ENCODE assay signal across 1 cellular context in the genomic region with DNA sequence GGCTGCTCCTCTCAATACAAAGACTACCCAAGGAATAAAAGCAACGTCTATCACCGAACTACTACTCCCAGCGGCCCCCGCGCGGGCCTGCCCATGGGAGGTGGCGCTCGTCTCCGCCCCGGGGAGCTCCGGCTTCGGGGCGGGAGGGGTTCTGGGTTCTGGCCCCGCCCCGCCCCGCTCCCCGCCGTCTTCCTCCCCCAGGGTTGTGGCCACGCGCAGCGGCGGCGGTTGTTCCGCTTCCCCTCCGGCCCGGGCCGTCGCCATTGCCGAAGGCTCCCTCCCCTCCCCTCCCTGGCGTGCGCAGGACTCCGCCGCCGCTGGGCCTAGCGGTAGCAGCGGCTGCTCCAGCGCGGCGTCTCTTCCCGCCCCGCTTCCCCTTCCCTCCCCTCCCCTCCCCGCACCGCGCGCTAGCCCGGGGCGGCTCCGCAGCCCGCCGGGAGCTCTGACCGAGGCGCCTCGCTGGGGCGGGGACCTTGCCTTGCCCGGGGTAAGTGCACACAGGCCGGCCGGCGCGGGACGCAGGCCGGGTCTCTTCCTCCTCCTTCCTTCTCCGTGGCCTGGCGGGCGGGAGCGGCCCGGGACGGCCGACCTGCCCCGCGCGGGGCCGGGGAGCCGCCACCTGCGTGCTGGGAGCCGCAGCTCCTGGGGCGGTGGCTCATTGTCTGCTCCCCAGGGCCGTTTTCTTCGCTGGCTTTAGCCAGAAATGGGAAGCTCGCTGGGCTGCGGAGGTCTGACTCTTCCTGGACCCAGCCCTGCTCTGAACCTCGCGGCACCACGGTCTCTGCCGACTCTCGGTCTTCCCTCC.
TF ChIP-seq lines count a peak whose summit lies in the region.

Gene PAK2 (plus strand): TSS at position 187 of the 805 bp plus-strand sequence. CDS start 42,790 bp downstream, outside the sequence.

TF ChIP-seq in HCT116, 20 proteins besides CTCF, POLR2A, EP300 and RAD21 (continued from another document):
- no peak for TF ChIP-seq ZBTB33 (IDR thresholded peaks at IDR 0.05; ENCODE audit: extremely low read depth, insufficient replicate concordance, low read length)
- TF ChIP-seq ZFX (IDR thresholded peaks at IDR 0.05): peak; percentile 91
- TF ChIP-seq EZH2phosphoT487 (IDR thresholded peaks at IDR 0.05; ENCODE audit: borderline replicate concordance): no peak
- no peak for TF ChIP-seq SRF (IDR thresholded peaks at IDR 0.05; ENCODE audit: low read depth)
- no peak for TF ChIP-seq TCF7L2 (IDR thresholded peaks at IDR 0.05; ENCODE audit: borderline replicate concordance, extremely low read depth, insufficient read depth, insufficient read length)
- no peak for TF ChIP-seq ZNF274 (IDR thresholded peaks at IDR 0.05; ENCODE audit: low read depth, low read length)
